In the genomic region with DNA sequence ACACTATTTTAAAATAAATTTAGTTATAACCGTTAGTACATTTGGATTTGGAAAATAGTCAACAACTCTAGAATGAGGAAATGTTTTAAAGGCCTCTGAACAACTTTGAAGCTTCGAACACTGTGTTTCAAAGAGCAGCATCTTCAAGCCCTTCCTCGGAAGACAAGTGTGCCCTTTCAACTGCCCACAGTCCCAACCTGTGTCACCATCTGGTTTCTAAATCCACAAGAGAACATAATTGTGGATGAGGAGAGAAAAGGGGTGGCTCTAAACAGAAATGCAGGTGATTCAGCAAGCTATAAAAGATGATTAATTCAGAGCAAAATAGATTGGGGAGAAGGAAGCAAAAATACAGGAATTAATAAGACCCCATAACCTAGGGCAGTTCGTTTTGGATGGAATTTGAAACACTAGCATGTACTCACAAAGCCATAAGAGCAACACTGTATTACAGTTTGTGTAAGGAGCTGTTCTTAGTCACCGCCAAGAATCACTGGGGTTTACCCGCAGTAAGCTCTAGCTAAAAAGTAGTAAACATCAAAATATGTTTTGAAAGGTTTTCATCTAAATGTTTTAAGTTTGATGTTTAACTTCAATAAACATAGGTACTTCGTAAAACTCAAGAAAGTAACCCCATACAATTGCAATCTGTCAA, we compare ENCODE assay signal across 18 cellular contexts.
DNase-seq lines count a peak whose midpoint lies in the region; ATAC-seq and TF ChIP-seq lines count a peak whose summit lies in the region.
"Had no signal": no experiment of that assay in that cellular context is flagged by ENCODE, and none has a peak within 500 bp of the region (broad histone marks: within the 10 kb centered on the region; RNA-seq: fewer than 3 reads in every experiment).

No MANE protein-coding gene starts in this region.

- peak overlapping the region; percentile 66 for H3K27ac Mint-ChIP-seq in CD8-positive, alpha-beta T cell
- H3K27ac Mint-ChIP-seq in activated naive CD8-positive, alpha-beta T cell treated with anti-CD3 and anti-CD28 coated beads for 36 hours: peak overlapping the region; percentile 65
- H3K27ac Mint-ChIP-seq in stimulated activated naive B cell treated with anti-CD40 and anti-IgM and Interleukin-4, amounts not matched to agents 10 μg/mL and 1 μg/mL and 100 μg/mL, for 72 hours: peak overlapping the region; percentile 75
- H3K27ac Mint-ChIP-seq: CD14-positive monocyte, H9 had no signal

- no peak for TF ChIP-seq CTCF in CD8-positive, alpha-beta T cell (IDR thresholded peaks at IDR 0.05)

- H3K36me3 Mint-ChIP-seq in CD8-positive, alpha-beta T cell: peaks cover 23% of the 10 kb centered on the region
- peaks cover 37% of the 10 kb centered on the region for H3K36me3 Mint-ChIP-seq in activated naive CD8-positive, alpha-beta T cell treated with anti-CD3 and anti-CD28 coated beads for 36 hours
- H3K36me3 Mint-ChIP-seq in stimulated activated naive B cell treated with anti-CD40 and anti-IgM and Interleukin-4, amounts not matched to agents 10 μg/mL and 1 μg/mL and 100 μg/mL, for 72 hours: peaks cover 10 to 33% of the 10 kb centered on the region in 2 donors

- CTCF ChIA-PET in CD8-positive, alpha-beta T cell (lab: Charles Lee): no interaction called here

- peak; percentile 4 for DNase-seq in activated CD8-positive, alpha-beta memory T cell treated with anti-CD3 and anti-CD28 coated beads, Interleukin-2, amount 50 U/mL, for 48 hours
- DNase-seq in activated CD8-positive, alpha-beta memory T cell treated with anti-CD3 and anti-CD28 coated beads for 24 hours: no peak
- no peak for DNase-seq in CD8-positive, alpha-beta T cell
- DNase-seq in activated naive CD8-positive, alpha-beta T cell treated with anti-CD3 and anti-CD28 coated beads for 36 hours: no peak
- no peak for DNase-seq in stimulated activated naive B cell treated with anti-CD40 and anti-IgM and Interleukin-4, amounts not matched to agents 10 μg/mL and 1 μg/mL and 100 μg/mL, for 72 hours
- DNase-seq: AML-193, DMS79, H9, NCI-H1436, NCI-H2029, NCI-H2171 treated with DMSO at 0.1 percent for 48 hours, NCI-H510A, NCI-H82, PC-9 had no signal

- POLR2A ChIA-PET in CD8-positive, alpha-beta T cell (lab: Charles Lee): interaction anchor here (1.6 kb wide), 1 partner anchor 10 kb away, joined by 4 read pairs; no protein-coding TSS in a partner anchor

- H3K36me3 ChIP-seq in CD8-positive, alpha-beta T cell (ENCODE audit: insufficient read depth, low read length): no peaks in the 10 kb centered on the region

- H3K27me3 ChIP-seq in CD8-positive, alpha-beta T cell (ENCODE audit: insufficient read depth, low read length): no peaks in the 10 kb centered on the region

- H3K9me3 ChIP-seq in CD8-positive, alpha-beta T cell (ENCODE audit: low read length): no peaks in the 10 kb centered on the region

- H3K4me3 Mint-ChIP-seq in CD8-positive, alpha-beta T cell: no peak overlapping the region
- no peak overlapping the region for H3K4me3 Mint-ChIP-seq in activated naive CD8-positive, alpha-beta T cell treated with anti-CD3 and anti-CD28 coated beads for 36 hours
- H3K4me3 Mint-ChIP-seq in stimulated activated naive B cell treated with anti-CD40 and anti-IgM and Interleukin-4, amounts not matched to agents 10 μg/mL and 1 μg/mL and 100 μg/mL, for 72 hours: no peak overlapping the region
- H3K4me3 Mint-ChIP-seq: CD14-positive monocyte, H9 had no signal

- no peaks in the 10 kb centered on the region for H3K27me3 Mint-ChIP-seq in CD8-positive, alpha-beta T cell (ENCODE audit: low read depth)
- no peaks in the 10 kb centered on the region for H3K27me3 Mint-ChIP-seq in activated naive CD8-positive, alpha-beta T cell treated with anti-CD3 and anti-CD28 coated beads for 36 hours
- H3K27me3 Mint-ChIP-seq in stimulated activated naive B cell treated with anti-CD40 and anti-IgM and Interleukin-4, amounts not matched to agents 10 μg/mL and 1 μg/mL and 100 μg/mL, for 72 hours: no peaks in the 10 kb centered on the region

- peaks cover 8% of the 10 kb centered on the region for H3K9me3 Mint-ChIP-seq in CD8-positive, alpha-beta T cell
- peaks cover 9% of the 10 kb centered on the region for H3K9me3 Mint-ChIP-seq in activated naive CD8-positive, alpha-beta T cell treated with anti-CD3 and anti-CD28 coated beads for 36 hours
- H3K9me3 Mint-ChIP-seq in stimulated activated naive B cell treated with anti-CD40 and anti-IgM and Interleukin-4, amounts not matched to agents 10 μg/mL and 1 μg/mL and 100 μg/mL, for 72 hours: peaks cover 0 to 2% of the 10 kb centered on the region in 2 donors

- no peak overlapping the region for H3K4me3 ChIP-seq in CD8-positive, alpha-beta T cell (ENCODE audit: low read depth, low read length)
- H3K4me3 ChIP-seq: PC-9 had no signal

- ATAC-seq in CD8-positive, alpha-beta T cell: no peak
- no peak for ATAC-seq in stimulated activated naive B cell treated with anti-CD40 and anti-IgM and Interleukin-4, amounts not matched to agents 10 μg/mL and 1 μg/mL and 100 μg/mL, for 72 hours (replicated peaks)
- ATAC-seq in GM18519 (IDR thresholded peaks at IDR 0.05; ENCODE audit: low FRiP score, unreplicated experiment): no peak
- ATAC-seq in GM18520 (IDR thresholded peaks at IDR 0.05; ENCODE audit: unreplicated experiment): no peak

- H3K4me1 ChIP-seq in CD8-positive, alpha-beta T cell (ENCODE audit: insufficient read depth, low read length): peaks cover 9% of the 10 kb centered on the region

- H3K4me1 Mint-ChIP-seq in CD8-positive, alpha-beta T cell (ENCODE audit: low read depth): peaks cover 22% of the 10 kb centered on the region
- H3K4me1 Mint-ChIP-seq in activated naive CD8-positive, alpha-beta T cell treated with anti-CD3 and anti-CD28 coated beads for 36 hours: peaks cover 23% of the 10 kb centered on the region
- peaks cover 7 to 9% of the 10 kb centered on the region in 2 donors for H3K4me1 Mint-ChIP-seq in stimulated activated naive B cell treated with anti-CD40 and anti-IgM and Interleukin-4, amounts not matched to agents 10 μg/mL and 1 μg/mL and 100 μg/mL, for 72 hours
- H3K4me1 Mint-ChIP-seq: CD14-positive monocyte had no signal

- H3K27ac ChIP-seq in CD8-positive, alpha-beta T cell (ENCODE audit: low read depth, low read length): no peak overlapping the region
- H3K27ac ChIP-seq: KMS-11, PC-9 had no signal

- intact Hi-C loops in CD8-positive, alpha-beta T cell (cut with DNase I, micrococcal nuclease): no loop called here
